17 cellular contexts compared by ENCODE assay signal in genomic region chrX:7071390-7071789, GRCh38.
DNase-seq lines count a peak whose midpoint lies in the region; ATAC-seq, FAIRE-seq and TF ChIP-seq lines count a peak whose summit lies in the region.
"Had no signal": no experiment of that assay in that cellular context is flagged by ENCODE, and none has a peak within 500 bp of the region (broad histone marks: within the 10 kb centered on the region; RNA-seq: fewer than 3 reads in every experiment).

No MANE protein-coding gene starts in this region.

- no peaks in the 10 kb centered on the region for H3K9me3 Mint-ChIP-seq in naive B cell

- H3K4me1 ChIP-seq in ascending aorta: no peaks in the 10 kb centered on the region

- no peak overlapping the region for H3K27ac ChIP-seq in ascending aorta
- H3K27ac ChIP-seq: 22Rv1, BLaER1, PC-9 had no signal

- H3K27me3 ChIP-seq in ascending aorta: no peaks in the 10 kb centered on the region
- H3K27me3 ChIP-seq: BLaER1 had no signal

- peak; percentile 73 for FAIRE-seq in GM19239 (lab: Jason Lieb, UNC)

- H3K4me1 Mint-ChIP-seq in naive B cell: peaks cover 31 to 64% (median 39%) of the 10 kb centered on the region in 3 donors

- peaks cover 3 to 10% of the 10 kb centered on the region in 2 donors for H3K36me3 ChIP-seq in ascending aorta

- intact Hi-C loops in ascending aorta (cut with DNase I): no loop called here

- peaks cover 26 to 37% of the 10 kb centered on the region in 2 donors for H3K36me3 Mint-ChIP-seq in naive B cell

- H3K9me3 ChIP-seq in ascending aorta: no peaks in the 10 kb centered on the region

- H3K4me3 Mint-ChIP-seq in naive B cell: peak overlapping the region in 1 of 8 donors; percentile 48
- H3K4me3 Mint-ChIP-seq: H9 had no signal

- peak overlapping the region in 5 of 6 donors; percentile 24 to 69 (median 48) for H3K27ac Mint-ChIP-seq in naive B cell

- ATAC-seq in HG03159 (IDR thresholded peaks at IDR 0.05; ENCODE audit: unreplicated experiment) (peak; percentile 54), naive B cell (ENCODE audit: low read depth in 2 of 2) (no peak), HG02970 (IDR thresholded peaks at IDR 0.05; ENCODE audit: low FRiP score, unreplicated experiment) (no peak), GM18519 (IDR thresholded peaks at IDR 0.05; ENCODE audit: low FRiP score, unreplicated experiment) (no peak)

- H3K27me3 Mint-ChIP-seq in naive B cell: no peaks in the 10 kb centered on the region

- TF ChIP-seq CTCF in ascending aorta (IDR thresholded peaks at IDR 0.05): no peak

- peak; percentile 28 for DNase-seq in activated CD8-positive, alpha-beta memory T cell treated with anti-CD3 and anti-CD28 coated beads for 24 hours
- DNase-seq in activated CD8-positive, alpha-beta memory T cell treated with anti-CD3 and anti-CD28 coated beads, Interleukin-2, amount 50 U/mL, for 48 hours: no peak
- DNase-seq in GM19239 (ENCODE audit: insufficient read length, low spot score) (no peak), naive B cell (no peak), ascending aorta (ENCODE audit: low spot score in 2 of 2) (no peak)
- DNase-seq: DMS153, H9, Kasumi-1, NCI-H187 treated with DMSO at 0.1 percent for 48 hours, NCI-H446 treated with DMSO at 0.1 percent for 48 hours, NCI-H748 treated with DMSO at 0.1 percent for 48 hours, PC-9 had no signal

- H3K4me3 ChIP-seq in ascending aorta: no peak overlapping the region
- H3K4me3 ChIP-seq: BLaER1, PC-9 had no signal
